ENCODE assay signal across 8 cellular contexts in genomic region chr4:124712417-124713212, GRCh38. TPM values are rescaled to one million over a fixed set of nuclear protein-coding genes. Genes with fewer than 3 reads are reported as not detected.
A peak's percentile ranks its signal among the peaks of the same experiment; 100 is the strongest.
DNase-seq lines count a peak whose midpoint lies in the region; ATAC-seq and TF ChIP-seq lines count a peak whose summit lies in the region.

ANKRD50 (minus strand) TSS chr4:124712732; CDS start chr4:124710511, 2,221 bp downstream.

- H3K27me3 ChIP-seq in IMR-90 (ENCODE audit: control insufficient read depth, insufficient read depth, low read length) (no peaks in the 10 kb centered on the region), fibroblast of lung (ENCODE audit: control insufficient read depth, insufficient read depth, low read length) (no peaks in the 10 kb centered on the region)

- H3K56ac ChIP-seq in IMR-90 (ENCODE audit: extremely low read depth, insufficient read depth, low read length): peak within 1 kb of the TSS; percentile 92

- H4K91ac ChIP-seq in IMR-90 (ENCODE audit: insufficient read depth, low read depth, low read length): peak within 1 kb of the TSS; percentile 94

- DNase-seq in DMS153 treated with DMSO at 0.1 percent for 48 hours (lab: John Stamatoyannopoulos, UW; ENCODE audit: unreplicated experiment): peak; percentile 88
- DNase-seq in IMR-90: peak; percentile 94
- DNase-seq in OCI-M2 (lab: John Stamatoyannopoulos, UW; ENCODE audit: unreplicated experiment): peak; percentile 28
- peak; percentile 95 to 96 for DNase-seq in fibroblast of lung (ENCODE audit: low read depth in 2 of 2)
- peak; percentile 76 for DNase-seq in naive B cell
- DNase-seq in stimulated activated naive CD4-positive, alpha-beta T cell (lab: John Stamatoyannopoulos, UW): peak; percentile 51 to 86 (median 75)

- H3K79me1 ChIP-seq in IMR-90 (ENCODE audit: low read depth in 1 of 2, low read length in 2 of 2): peaks cover 10 to 22% of the 10 kb centered on the region in 2 experiments

- BruUV-seq in IMR-90 (replicated peaks; lab: Mats Ljungman, UMichigan): no TSS peak

- peak within 1 kb of the TSS; percentile 98 for H2AFZ ChIP-seq in IMR-90 (replicated peaks; ENCODE audit: low read length, poor library complexity)
- H2AFZ ChIP-seq in fibroblast of lung (ENCODE audit: low read length): peak within 1 kb of the TSS; percentile 96

- H2BK20ac ChIP-seq in IMR-90 (ENCODE audit: low read depth, low read length): peak within 1 kb of the TSS; percentile 36

- H3K4me3 ChIP-seq in IMR-90 (ENCODE audit: insufficient read depth, low read depth, low read length) (peak within 1 kb of the TSS; percentile 87), fibroblast of lung (replicated peaks in 1 of 4; ENCODE audit: control extremely low read depth in 1 of 4, insufficient read depth in 1 of 4, low read depth in 3 of 4, low read length in 4 of 4) (peak within 1 kb of the TSS; percentile 55 to 83 (median 78))

- H3K18ac ChIP-seq in IMR-90 (ENCODE audit: low read depth, low read length): peak within 1 kb of the TSS; percentile 90

- TF ChIP-seq RAD21 in IMR-90 (IDR thresholded peaks at IDR 0.05; ENCODE audit: low read length): 0 out of 2 replicates have a peak, but pooled peaks have one; percentile 7

- POLR2A ChIA-PET in IMR-90 (lab: Charles Lee; ENCODE audit: unreplicated experiment): interaction anchor here (0.5 kb wide), 1 partner anchor 478 kb away, joined by 4 read pairs; no protein-coding TSS in a partner anchor

- no peak for TF ChIP-seq CTCF in IMR-90 (conservative IDR thresholded peaks at IDR 0.05; ENCODE audit: low read depth, low read length)
- TF ChIP-seq CTCF in fibroblast of lung (conservative IDR thresholded peaks at IDR 0.05 in 1 of 2, IDR thresholded peaks at IDR 0.05 in 1 of 2; ENCODE audit: low read depth in 1 of 2, low read length in 2 of 2): no peak

- dilution Hi-C loops in IMR-90 (cut with HindIII; ENCODE audit: low sequenced_read_pairs, unreplicated experiment): no loop called here

- H2BK120ac ChIP-seq in IMR-90 (ENCODE audit: low read depth, low read length): peak within 1 kb of the TSS; percentile 86

- peak within 1 kb of the TSS; percentile 99 for H3K14ac ChIP-seq in IMR-90 (replicated peaks; ENCODE audit: low read depth, low read length)

- H3K23ac ChIP-seq in IMR-90 (ENCODE audit: low read depth, low read length): peak within 1 kb of the TSS; percentile 94

- peak within 1 kb of the TSS; percentile 88 for H4K5ac ChIP-seq in IMR-90 (ENCODE audit: low read depth, low read length)

- H2BK15ac ChIP-seq in IMR-90 (ENCODE audit: low read depth, low read length): peak within 1 kb of the TSS; percentile 33; the same call in 2 of the 3 replicates

- no peak within 1 kb of the TSS for H3K27ac Mint-ChIP-seq in activated T-helper 17 cell treated with anti-CD3 and anti-CD28 coated beads, Interleukin-2, amount 50 U/mL, for 72 hours
- H3K27ac Mint-ChIP-seq in naive B cell: peak within 1 kb of the TSS in 5 of 6 donors; percentile 16 to 83 (median 81)

- no peaks in the 10 kb centered on the region for H3K4me1 Mint-ChIP-seq in activated T-helper 17 cell treated with anti-CD3 and anti-CD28 coated beads, Interleukin-2, amount 50 U/mL, for 72 hours
- peaks cover 6 to 9% (median 7%) of the 10 kb centered on the region in 3 donors for H3K4me1 Mint-ChIP-seq in naive B cell

- 0% methylated on average over 6 of the region's 83 CpGs; no CpG with 5 or more reads in 1 of the 2 experiments for WGBS in IMR-90 (ENCODE audit: extremely low coverage in 2 of 2, insufficient read length in 1 of 2), 2 experiments

- H3K27me3 Mint-ChIP-seq in activated T-helper 17 cell treated with anti-CD3 and anti-CD28 coated beads, Interleukin-2, amount 50 U/mL, for 72 hours: peaks cover 12% of the 10 kb centered on the region
- H3K27me3 Mint-ChIP-seq in naive B cell: no peaks in the 10 kb centered on the region

- H3K27ac ChIP-seq in IMR-90 (ENCODE audit: insufficient read depth, low read length) (peak within 1 kb of the TSS; percentile 90), fibroblast of lung (ENCODE audit: insufficient read depth, low read length) (peak within 1 kb of the TSS; percentile 91)

- peak within 1 kb of the TSS; percentile 76 to 99 for H4K8ac ChIP-seq in IMR-90 (ENCODE audit: low read depth in 2 of 2, low read length in 2 of 2)

- peaks cover 40% of the 10 kb centered on the region for H3K79me2 ChIP-seq in fibroblast of lung (ENCODE audit: control insufficient read depth, insufficient read depth, low read length)

- peak within 1 kb of the TSS; percentile 99 for H2AK9ac ChIP-seq in IMR-90 (replicated peaks; ENCODE audit: low read depth, low read length, poor library complexity)

- H3K9me1 ChIP-seq in IMR-90 (ENCODE audit: insufficient read depth, low read length): peaks cover 5% of the 10 kb centered on the region

- peak within 1 kb of the TSS; percentile 65 for H2AK5ac ChIP-seq in IMR-90 (ENCODE audit: low read depth, low read length)

- H3K36me3 ChIP-seq in IMR-90 (ENCODE audit: control insufficient read depth, insufficient read depth, low read length) (no peaks in the 10 kb centered on the region), fibroblast of lung (ENCODE audit: control insufficient read depth, insufficient read depth, low read length) (no peaks in the 10 kb centered on the region)

- peak within 1 kb of the TSS; percentile 90 for H2BK5ac ChIP-seq in IMR-90 (ENCODE audit: low read depth, low read length, poor library complexity, severe bottlenecking)

- H3K9me3 Mint-ChIP-seq in activated T-helper 17 cell treated with anti-CD3 and anti-CD28 coated beads, Interleukin-2, amount 50 U/mL, for 72 hours: no peaks in the 10 kb centered on the region
- H3K9me3 Mint-ChIP-seq in naive B cell: no peaks in the 10 kb centered on the region

- peak within 1 kb of the TSS; percentile 97 for H3K4ac ChIP-seq in IMR-90 (ENCODE audit: low read depth, low read length)

- H3K9me3 ChIP-seq in IMR-90 (ENCODE audit: control insufficient read depth, insufficient read depth, low read length): no peaks in the 10 kb centered on the region
- no peaks in the 10 kb centered on the region for H3K9me3 ChIP-seq in fibroblast of lung (ENCODE audit: control insufficient read depth, insufficient read depth, low read depth, low read length)

- peak; percentile 64 for ATAC-seq in GM21576 (IDR thresholded peaks at IDR 0.05; ENCODE audit: unreplicated experiment)
- peak; percentile 78 for ATAC-seq in IMR-90 (ENCODE audit: low read depth)
- peak; percentile 72 for ATAC-seq in activated T-helper 17 cell treated with anti-CD3 and anti-CD28 coated beads, Interleukin-2, amount 50 U/mL, for 72 hours (replicated peaks)
- peak; percentile 77 to 78 for ATAC-seq in naive B cell (ENCODE audit: low read depth in 2 of 2)

- no peaks in the 10 kb centered on the region for H3K36me3 Mint-ChIP-seq in activated T-helper 17 cell treated with anti-CD3 and anti-CD28 coated beads, Interleukin-2, amount 50 U/mL, for 72 hours (ENCODE audit: low read depth)
- H3K36me3 Mint-ChIP-seq in naive B cell: no peaks in the 10 kb centered on the region

- H3K4me2 ChIP-seq in IMR-90 (ENCODE audit: low read depth, low read length) (peak within 1 kb of the TSS; percentile 96), fibroblast of lung (ENCODE audit: extremely low read depth, insufficient read depth, low read length) (peak within 1 kb of the TSS; percentile 97)

- H3K4me3 Mint-ChIP-seq in activated T-helper 17 cell treated with anti-CD3 and anti-CD28 coated beads, Interleukin-2, amount 50 U/mL, for 72 hours: no peak within 1 kb of the TSS
- H3K4me3 Mint-ChIP-seq in naive B cell: peak within 1 kb of the TSS in 6 of 8 donors; percentile 90 to 98 (median 96)

- intact Hi-C loops in IMR-90 (cut with micrococcal nuclease): loop anchor here (2.0 to 5.0 kb wide), 3 partner anchors 230 to 570 kb away; no protein-coding TSS in a partner anchor

- H4K20me1 ChIP-seq in IMR-90 (ENCODE audit: insufficient read depth, low read length): peaks cover 18% of the 10 kb centered on the region
- no peaks in the 10 kb centered on the region for H4K20me1 ChIP-seq in fibroblast of lung (ENCODE audit: control insufficient read depth, extremely low read depth, insufficient read depth, low read length)

- H3K9ac ChIP-seq in IMR-90 (ENCODE audit: low read depth, low read length) (peak within 1 kb of the TSS; percentile 86), fibroblast of lung (ENCODE audit: insufficient read depth, low read length) (peak within 1 kb of the TSS; percentile 92)

- in situ Hi-C loops in IMR-90 (cut with MboI; ENCODE audit: low sequenced_read_pairs): no loop called here

- CTCF ChIA-PET in IMR-90 (lab: Yijun Ruan, JAX): no interaction called here

- TF ChIP-seq POLR2A in IMR-90 (IDR thresholded peaks at IDR 0.05; ENCODE audit: low read depth, low read length): peak; percentile 97

- H3K4me1 ChIP-seq in IMR-90 (ENCODE audit: control insufficient read depth, insufficient read depth, low read length): peaks cover 4% of the 10 kb centered on the region
- peaks cover 6% of the 10 kb centered on the region for H3K4me1 ChIP-seq in fibroblast of lung (ENCODE audit: control insufficient read depth, extremely low read depth, insufficient read depth, low read length)

TF ChIP-seq in IMR-90, 13 proteins besides CTCF, POLR2A, EP300 and RAD21:
- TF ChIP-seq MAFK (IDR thresholded peaks at IDR 0.05; ENCODE audit: low read depth, low read length): no peak
- TF ChIP-seq RCOR1 (IDR thresholded peaks at IDR 0.05; ENCODE audit: insufficient replicate concordance, low read length): peak; percentile 47
- TF ChIP-seq CHD1 (IDR thresholded peaks at IDR 0.05; ENCODE audit: low read depth, low read length): no peak
- 0 out of 2 replicates have a peak, but pooled peaks have one; percentile 47 for TF ChIP-seq MXI1 (IDR thresholded peaks at IDR 0.05; ENCODE audit: borderline replicate concordance, low read depth, low read length)
- peak; percentile 96 for TF ChIP-seq MAZ (IDR thresholded peaks at IDR 0.05; ENCODE audit: borderline replicate concordance, low read depth, low read length)
- TF ChIP-seq BHLHE40 (IDR thresholded peaks at IDR 0.05; ENCODE audit: low read depth, low read length): peak; percentile 93
- no peak for TF ChIP-seq NFE2L2 (IDR thresholded peaks at IDR 0.05; ENCODE audit: low read depth, low read length)
- TF ChIP-seq FOS (IDR thresholded peaks at IDR 0.05; ENCODE audit: low read depth, low read length): 0 out of 2 replicates have a peak, but pooled peaks have one; percentile 18

RNA-seq across cellular contexts. Expression of gene ANKRD50, which starts in this region (rescaled TPM):
- 35.3 and 45.8 TPM in 2 replicates for total RNA-seq in IMR-90 (2012; rRNA removed)
- 6.4 and 8.1 TPM in 2 replicates for polyA plus RNA-seq in IMR-90 (2012; rRNA removed)
- 1.2 and 1.4 TPM in 2 replicates for polyA plus RNA-seq in IMR-90 (2012; cell fraction: cytosol; rRNA removed)
- polyA plus RNA-seq in IMR-90 (2012; cell fraction: nucleus; rRNA removed; ENCODE audit: low replicate concordance): 1.5 and 12.4 TPM in 2 replicates
- total RNA-seq in activated T-helper 17 cell treated with anti-CD3 and anti-CD28 coated beads, Interleukin-2, amount 50 U/mL, for 72 hours: under 1 TPM; 0.53 to 0.80 TPM
- 21.3 and 28.4 TPM in 2 replicates for total RNA-seq in fibroblast of lung
- 11.4 and 17.2 TPM in 2 replicates for polyA plus RNA-seq in fibroblast of lung
- 7.7 and 11.7 TPM in 2 replicates for polyA plus RNA-seq in fibroblast of lung (2012)
- polyA minus RNA-seq in fibroblast of lung (ENCODE audit: low replicate concordance): 4.6 and 10.4 TPM in 2 replicates
- under 1 TPM in 5 of 6 donors, not detected in 1; 0.16 to 0.73 (median 0.35) TPM for polyA plus RNA-seq in naive B cell (ENCODE audit: low read depth in 6 of 6)

Comparison
In these comparisons a context has a peak if more than half of its experiments do, and no peak if none do; other contexts are left out.
1. Peak in every context shown above with its lines: DNase-seq, ATAC-seq, H3K4me3 ChIP-seq and H3K27ac ChIP-seq.
2. RNA of gene ANKRD50 (total RNA-seq): 35.3 to 45.8 TPM in IMR-90 and 21.3 to 28.4 TPM in fibroblast of lung; 0.53 to 0.80 TPM in activated T-helper 17 cell treated with anti-CD3 and anti-CD28 coated beads, Interleukin-2, amount 50 U/mL, for 72 hours; every median in the first group is over 10 times any median in the second.
3. Peak in ATAC-seq in activated T-helper 17 cell treated with anti-CD3 and anti-CD28 coated beads, Interleukin-2, amount 50 U/mL, for 72 hours; RNA of the gene not detected or under 1 TPM.
4. Peak in DNase-seq and ATAC-seq in naive B cell; RNA of the gene not detected or under 1 TPM.
5. DNase-seq: peak in every context shown above with its lines; median percentile 96 in fibroblast of lung; 94 in IMR-90; 88 in DMS153 treated with DMSO at 0.1 percent for 48 hours; 76 in naive B cell; 75 in stimulated activated naive CD4-positive, alpha-beta T cell; 28 in OCI-M2.